ENCODE assay signal across 9 cellular contexts in genomic region chr1:8598783-8599182, GRCh38.
DNase-seq lines count a peak whose midpoint lies in the region; ATAC-seq and TF ChIP-seq lines count a peak whose summit lies in the region.
"Had no signal": no experiment of that assay in that cellular context is flagged by ENCODE, and none has a peak within 500 bp of the region (broad histone marks: within the 10 kb centered on the region; RNA-seq: fewer than 3 reads in every experiment).

No MANE protein-coding gene starts in this region.

- no peaks in the 10 kb centered on the region for H3K9me3 ChIP-seq in HUES64 (ENCODE audit: insufficient read depth, low read depth, low read length)
- H3K9me3 ChIP-seq in right lobe of liver: no peaks in the 10 kb centered on the region
- no peaks in the 10 kb centered on the region for H3K9me3 ChIP-seq in skeletal muscle satellite cell (replicated peaks; ENCODE audit: low read length)

- H3K4me1 ChIP-seq in HUES64 (ENCODE audit: insufficient read depth, low read length): peaks cover 22% of the 10 kb centered on the region
- peaks cover 0 to 10% (median 0%) of the 10 kb centered on the region in 4 donors for H3K4me1 ChIP-seq in right lobe of liver
- peaks cover 20% of the 10 kb centered on the region for H3K4me1 ChIP-seq in skeletal muscle satellite cell (ENCODE audit: control insufficient read depth, insufficient read depth, low read length)

- no peak for TF ChIP-seq POLR2A in right lobe of liver (IDR thresholded peaks at IDR 0.05)

- WGBS in HUES64: 86% methylated on average over 4 of the region's 4 CpGs
- 73% methylated on average over 4 of the region's 4 CpGs for WGBS in right lobe of liver (ENCODE audit: insufficient coverage, low coverage, low lambda C conversion rate, missing lambda C conversion rate)

- H3K27me3 ChIP-seq in HUES64 (ENCODE audit: insufficient read depth, low read length): no peaks in the 10 kb centered on the region
- H3K27me3 ChIP-seq in right lobe of liver: no peaks in the 10 kb centered on the region
- no peaks in the 10 kb centered on the region for H3K27me3 ChIP-seq in skeletal muscle satellite cell (ENCODE audit: control insufficient read depth, insufficient read depth, low read length)

- 0 out of 2 replicates have a peak overlapping the region, but pooled peaks have one; percentile 1 for H3K27ac ChIP-seq in HUES64 (ENCODE audit: low read depth, low read length)
- no peak overlapping the region for H3K27ac ChIP-seq in right lobe of liver

- DNase-seq in dermis blood vessel endothelial cell: peak; percentile 35
- no peak for DNase-seq in right lobe of liver
- no peak for DNase-seq in stimulated activated CD4-positive, alpha-beta T cell treated with anti-CD3 and anti-CD28 coated beads, Interleukin-2, amount 100 ng/mL, for 48 hours
- DNase-seq in occipital lobe (lab: John Stamatoyannopoulos, UW): no peak
- DNase-seq in NCI-H2227 treated with DMSO at 0.1 percent for 48 hours (lab: John Stamatoyannopoulos, UW): no peak
- no peak for DNase-seq in foreskin melanocyte
- DNase-seq: activated CD8-positive, alpha-beta T cell treated with anti-CD3 and anti-CD28 coated beads, Interleukin-2, amount 10 ng/mL, durations not matched to agents 7 days and 5 days had no signal

- no peak overlapping the region for H3K4me3 ChIP-seq in HUES64 (ENCODE audit: low read length)
- no peak overlapping the region for H3K4me3 ChIP-seq in right lobe of liver
- no peak overlapping the region for H3K4me3 ChIP-seq in skeletal muscle satellite cell (ENCODE audit: low read length)

- H3K9ac ChIP-seq in HUES64 (ENCODE audit: low read depth, low read length): no peak overlapping the region
- peak overlapping the region; percentile 7 for H3K9ac ChIP-seq in skeletal muscle satellite cell (ENCODE audit: low read depth, low read length)

- peak; percentile 46 to 65 (median 50) for ATAC-seq in right lobe of liver
- ATAC-seq: activated CD8-positive, alpha-beta T cell treated with anti-CD3 and anti-CD28 coated beads, Interleukin-2, amount 10 ng/mL, durations not matched to agents 7 days and 5 days had no signal

- no peaks in the 10 kb centered on the region; the same call in 1 of the 2 replicates for H3K36me3 ChIP-seq in HUES64 (ENCODE audit: insufficient read depth, low read length)
- H3K36me3 ChIP-seq in right lobe of liver: no peaks in the 10 kb centered on the region
- H3K36me3 ChIP-seq in skeletal muscle satellite cell (ENCODE audit: insufficient read depth, low read length): no peaks in the 10 kb centered on the region

- intact Hi-C loops in right lobe of liver (cut with DNase I): no loop called here

- no peak for TF ChIP-seq CTCF in right lobe of liver (IDR thresholded peaks at IDR 0.05)

- peak overlapping the region; percentile 63 for H3K4me2 ChIP-seq in skeletal muscle satellite cell (ENCODE audit: low read length)
